1 cellular context compared by ENCODE assay signal in genomic region chr10:72754275-72755032, GRCh38.
TF ChIP-seq lines count a peak whose summit lies in the region.

No MANE protein-coding gene starts in this region.

TF ChIP-seq in GM12878, 131 proteins besides CTCF, POLR2A, EP300 and RAD21 (continued from another document):
- no peak for TF ChIP-seq E4F1 (IDR thresholded peaks at IDR 0.05; ENCODE audit: borderline replicate concordance, partially characterized antibody)
- TF ChIP-seq STAT3 (IDR thresholded peaks at IDR 0.05; ENCODE audit: low read depth, low read length) = no peak
